8 cellular contexts compared by ENCODE assay signal in genomic region chr18:12659904-12660605, GRCh38. TPM values are rescaled to one million over a fixed set of nuclear protein-coding genes. Genes with fewer than 3 reads are reported as not detected.
DNase-seq lines count a peak whose midpoint lies in the region; ATAC-seq, FAIRE-seq and TF ChIP-seq lines count a peak whose summit lies in the region.

No MANE protein-coding gene starts in this region.

- no peaks in the 10 kb centered on the region for H3K9me3 ChIP-seq in BE2C

- H3K36me3 ChIP-seq in BE2C = no peaks in the 10 kb centered on the region

- POLR2A ChIA-PET in activated CD4-positive, alpha-beta memory T cell treated with anti-CD3 and anti-CD28 coated beads for 36 hours (lab: Charles Lee) = interaction anchor here (0.6 kb wide), 1 partner anchor 19 kb away, joined by 4 read pairs; no protein-coding TSS in a partner anchor

- H3K27me3 ChIP-seq in BE2C = no peaks in the 10 kb centered on the region

- TF ChIP-seq CTCF in BE2C (IDR thresholded peaks at IDR 0.05; ENCODE audit: low read depth, low read length) = peak; percentile 74
- peak; percentile 91 for TF ChIP-seq CTCF in fibroblast of the aortic adventitia (IDR thresholded peaks at IDR 0.05; ENCODE audit: insufficient read depth, low read length)
- peak; percentile 92 for TF ChIP-seq CTCF in progenitor cell of endocrine pancreas (IDR thresholded peaks at IDR 0.05; ENCODE audit: unreplicated experiment)

- no peak overlapping the region for H3K27ac Mint-ChIP-seq in activated CD4-positive, alpha-beta memory T cell treated with anti-CD3 and anti-CD28 coated beads for 36 hours
- H3K27ac Mint-ChIP-seq in progenitor cell of endocrine pancreas = peak overlapping the region; percentile 19
- no peak overlapping the region for H3K27ac Mint-ChIP-seq in stimulated activated naive B cell treated with anti-CD40 and anti-IgM and Interleukin-4, amounts not matched to agents 10 μg/mL and 1 μg/mL and 100 μg/mL, for 72 hours

- no peak overlapping the region for H3K4me3 Mint-ChIP-seq in activated CD4-positive, alpha-beta memory T cell treated with anti-CD3 and anti-CD28 coated beads for 36 hours
- peak overlapping the region; percentile 25 for H3K4me3 Mint-ChIP-seq in progenitor cell of endocrine pancreas (ENCODE audit: low read depth)
- no peak overlapping the region for H3K4me3 Mint-ChIP-seq in stimulated activated naive B cell treated with anti-CD40 and anti-IgM and Interleukin-4, amounts not matched to agents 10 μg/mL and 1 μg/mL and 100 μg/mL, for 72 hours

- no peak for ATAC-seq in stimulated activated naive B cell treated with anti-CD40 and anti-IgM and Interleukin-4, amounts not matched to agents 10 μg/mL and 1 μg/mL and 100 μg/mL, for 72 hours (replicated peaks)
- no peak for ATAC-seq in HG02571 (IDR thresholded peaks at IDR 0.05; ENCODE audit: unreplicated experiment)

- no peaks in the 10 kb centered on the region for H3K36me3 Mint-ChIP-seq in activated CD4-positive, alpha-beta memory T cell treated with anti-CD3 and anti-CD28 coated beads for 36 hours
- H3K36me3 Mint-ChIP-seq in progenitor cell of endocrine pancreas (ENCODE audit: insufficient read depth) = no peaks in the 10 kb centered on the region
- no peaks in the 10 kb centered on the region for H3K36me3 Mint-ChIP-seq in stimulated activated naive B cell treated with anti-CD40 and anti-IgM and Interleukin-4, amounts not matched to agents 10 μg/mL and 1 μg/mL and 100 μg/mL, for 72 hours

- DNase-seq in BE2C (peak; percentile 31), GM12892 (ENCODE audit: insufficient read length) (no peak), NCI-H345 treated with DMSO at 0.1 percent for 48 hours (lab: John Stamatoyannopoulos, UW; ENCODE audit: unreplicated experiment) (peak; percentile 64), fibroblast of the aortic adventitia (ENCODE audit: low read depth) (peak; percentile 83), progenitor cell of endocrine pancreas (ENCODE audit: low spot score, unreplicated experiment) (peak; percentile 21)
- DNase-seq in activated CD4-positive, alpha-beta memory T cell treated with anti-CD3 and anti-CD28 coated beads for 36 hours = peak; percentile 50
- no peak for DNase-seq in stimulated activated naive B cell treated with anti-CD40 and anti-IgM and Interleukin-4, amounts not matched to agents 10 μg/mL and 1 μg/mL and 100 μg/mL, for 72 hours

- peaks cover 16% of the 10 kb centered on the region for H3K4me1 Mint-ChIP-seq in activated CD4-positive, alpha-beta memory T cell treated with anti-CD3 and anti-CD28 coated beads for 36 hours (ENCODE audit: low read depth)
- H3K4me1 Mint-ChIP-seq in progenitor cell of endocrine pancreas (ENCODE audit: low read depth) = peaks cover 8% of the 10 kb centered on the region
- H3K4me1 Mint-ChIP-seq in stimulated activated naive B cell treated with anti-CD40 and anti-IgM and Interleukin-4, amounts not matched to agents 10 μg/mL and 1 μg/mL and 100 μg/mL, for 72 hours = peaks cover 9 to 15% of the 10 kb centered on the region in 2 donors

- CTCF ChIA-PET in activated CD4-positive, alpha-beta memory T cell treated with anti-CD3 and anti-CD28 coated beads for 36 hours (lab: Charles Lee) = interaction anchor here (0.6 to 4.8 kb wide), 9 partner anchors 11 to 388 kb away, joined by 3 to 64 read pairs (median 3); no protein-coding TSS in a partner anchor

- H3K4me1 ChIP-seq in BE2C = no peaks in the 10 kb centered on the region

- H3K9me3 Mint-ChIP-seq in activated CD4-positive, alpha-beta memory T cell treated with anti-CD3 and anti-CD28 coated beads for 36 hours = no peaks in the 10 kb centered on the region
- no peaks in the 10 kb centered on the region for H3K9me3 Mint-ChIP-seq in progenitor cell of endocrine pancreas (ENCODE audit: low read depth)
- H3K9me3 Mint-ChIP-seq in stimulated activated naive B cell treated with anti-CD40 and anti-IgM and Interleukin-4, amounts not matched to agents 10 μg/mL and 1 μg/mL and 100 μg/mL, for 72 hours = no peaks in the 10 kb centered on the region

- intact Hi-C loops in activated CD4-positive, alpha-beta memory T cell treated with anti-CD3 and anti-CD28 coated beads for 36 hours (cut with micrococcal nuclease) = loop anchor here (1.0 to 10.0 kb wide), 6 partner anchors 55 to 388 kb away; partner anchors contain the start of gene AFG3L2

- H3K4me3 ChIP-seq in BE2C (ENCODE audit: low read depth, low read length) (no peak overlapping the region), fibroblast of the aortic adventitia (ENCODE audit: low read depth, low read length) (no peak overlapping the region)

- no peak for TF ChIP-seq POLR2A in GM12892 (IDR thresholded peaks at IDR 0.05; ENCODE audit: low read depth, low read length)

- FAIRE-seq in GM12892 (lab: Jason Lieb, UNC) = peak; percentile 90

- H3K27me3 Mint-ChIP-seq in activated CD4-positive, alpha-beta memory T cell treated with anti-CD3 and anti-CD28 coated beads for 36 hours = peaks cover 8% of the 10 kb centered on the region
- peaks cover 4% of the 10 kb centered on the region for H3K27me3 Mint-ChIP-seq in progenitor cell of endocrine pancreas
- peaks cover 13 to 25% of the 10 kb centered on the region in 2 donors for H3K27me3 Mint-ChIP-seq in stimulated activated naive B cell treated with anti-CD40 and anti-IgM and Interleukin-4, amounts not matched to agents 10 μg/mL and 1 μg/mL and 100 μg/mL, for 72 hours

RNA-seq across cellular contexts. Expression of gene SPIRE1, which starts 2.1 kb away (rescaled TPM):
- 6.3 TPM for polyA plus RNA-seq in BE2C (2012; ENCODE audit: insufficient read depth, insufficient read length, low read depth)
- 2.9 TPM for polyA plus RNA-seq in GM12892 (2012; ENCODE audit: missing spikeins)
- total RNA-seq in activated CD4-positive, alpha-beta memory T cell treated with anti-CD3 and anti-CD28 coated beads for 36 hours = 1 to 10 TPM; 5.1 to 7.2 TPM
- total RNA-seq in fibroblast of the aortic adventitia (ENCODE audit: low replicate concordance) (27.7 and 43.4 TPM in 2 replicates), progenitor cell of endocrine pancreas (24.6 and 29.4 TPM in 2 replicates)

RNA-seq across cellular contexts. Expression of gene CEP76, which starts 42.5 kb away (rescaled TPM):
- 5.0 TPM for polyA plus RNA-seq in BE2C (2012; ENCODE audit: insufficient read depth, insufficient read length, low read depth)
- 6.6 TPM for polyA plus RNA-seq in GM12892 (2012; ENCODE audit: missing spikeins)
- total RNA-seq in activated CD4-positive, alpha-beta memory T cell treated with anti-CD3 and anti-CD28 coated beads for 36 hours = 10 to 100 TPM; 14.4 to 15.0 TPM
- 10.3 and 36.3 TPM in 2 replicates for total RNA-seq in fibroblast of the aortic adventitia (ENCODE audit: low replicate concordance)
- 12.1 and 14.4 TPM in 2 replicates for total RNA-seq in progenitor cell of endocrine pancreas

RNA-seq across cellular contexts. Expression of gene PSMG2, which starts 42.8 kb away (rescaled TPM):
- 23.4 TPM for polyA plus RNA-seq in BE2C (2012; ENCODE audit: insufficient read depth, insufficient read length, low read depth)
- 90.3 TPM for polyA plus RNA-seq in GM12892 (2012; ENCODE audit: missing spikeins)
- total RNA-seq in activated CD4-positive, alpha-beta memory T cell treated with anti-CD3 and anti-CD28 coated beads for 36 hours = 100 to 1,000 TPM; 112 to 119 TPM
- total RNA-seq in fibroblast of the aortic adventitia (ENCODE audit: low replicate concordance) (58.0 and 126 TPM in 2 replicates), progenitor cell of endocrine pancreas (56.7 and 58.2 TPM in 2 replicates)

Comparison
In these comparisons a context has a peak if more than half of its experiments do, and no peak if none do; other contexts are left out.
1. DNase-seq: peak in BE2C (single experiment), NCI-H345 treated with DMSO at 0.1 percent for 48 hours (single experiment), activated CD4-positive, alpha-beta memory T cell treated with anti-CD3 and anti-CD28 coated beads for 36 hours (single experiment), fibroblast of the aortic adventitia (single experiment) and progenitor cell of endocrine pancreas (single experiment); none in GM12892 (single experiment) and stimulated activated naive B cell treated with anti-CD40 and anti-IgM and Interleukin-4, amounts not matched to agents 10 μg/mL and 1 μg/mL and 100 μg/mL, for 72 hours (single experiment).
2. Peak in every context shown above with its lines, with median percentiles within 50 percentile points of each other: CTCF ChIP-seq.